In the genomic region with DNA sequence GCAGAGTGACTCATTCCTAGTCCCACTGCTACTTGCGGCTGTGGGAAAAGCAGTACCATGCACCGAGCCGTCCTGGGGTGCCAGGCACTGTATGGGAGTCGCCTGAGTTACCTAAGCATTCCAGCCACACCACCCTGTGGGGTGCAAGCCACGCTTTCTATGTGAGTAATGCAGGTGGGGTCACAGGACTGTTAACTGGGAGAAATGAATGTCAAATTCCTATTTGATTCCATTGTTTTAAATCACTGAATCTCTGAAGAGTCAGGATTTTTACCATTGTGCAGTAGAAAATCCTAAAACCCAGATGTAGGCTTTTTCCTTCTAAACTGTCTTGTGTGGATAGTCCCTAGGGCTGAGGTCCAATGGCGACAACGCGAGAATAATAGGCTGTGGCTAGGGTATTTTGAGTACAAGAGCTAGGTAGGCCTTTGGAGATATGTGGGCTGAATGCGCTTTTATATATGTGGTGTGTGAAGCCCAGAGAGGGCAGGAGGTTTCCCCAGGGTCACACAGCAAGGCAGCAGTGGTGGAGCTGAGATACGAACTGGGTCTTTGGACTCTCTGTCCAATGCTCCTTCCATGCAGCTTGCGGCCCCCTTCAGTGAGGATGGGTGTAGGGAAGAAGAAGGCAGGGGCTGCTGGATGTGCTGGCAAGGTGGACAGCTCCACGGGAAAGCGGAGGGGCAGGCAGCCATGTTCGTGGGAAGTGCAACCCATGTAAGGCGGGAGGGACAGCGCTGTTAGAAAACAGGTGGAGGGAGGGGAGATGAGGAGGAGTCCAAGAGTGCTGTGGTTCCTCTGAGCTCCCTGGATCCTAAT, we compare ENCODE assay signal across 19 cellular contexts.
DNase-seq lines count a peak whose midpoint lies in the region; ATAC-seq, FAIRE-seq and TF ChIP-seq lines count a peak whose summit lies in the region.
"Had no signal": no experiment of that assay in that cellular context is flagged by ENCODE, and none has a peak within 500 bp of the region (broad histone marks: within the 10 kb centered on the region; RNA-seq: fewer than 3 reads in every experiment).

No MANE protein-coding gene starts in this region.

- H3K4me1 ChIP-seq in HepG2 (ENCODE audit: insufficient read depth, low read length), result peaks cover 26% of the 10 kb centered on the region
- H3K4me1 ChIP-seq: uterus had no signal

- peak; percentile 27 for DNase-seq in A172 (ENCODE audit: low spot score)
- DNase-seq in LoVo (ENCODE audit: low spot score), result peak; percentile 57
- peak; percentile 89 for DNase-seq in bronchial epithelial cell (ENCODE audit: low read depth)
- DNase-seq in HepG2 (ENCODE audit: low spot score), result no peak
- DNase-seq in SW 1271 (lab: John Stamatoyannopoulos, UW), result no peak
- DNase-seq in NCI-H510A treated with DMSO at 0.1 percent for 48 hours (lab: John Stamatoyannopoulos, UW), result no peak
- DNase-seq in HT-29 (ENCODE audit: low spot score), result no peak
- DNase-seq: activated B cell treated with CpG ODN at 0.5 μM for 24 hours; activated CD8-positive, alpha-beta memory T cell treated with anti-CD3 and anti-CD28 coated beads, Interleukin-2, amount 50 U/mL, for 4 hours; activated naive CD4-positive, alpha-beta T cell treated with anti-CD3 and anti-CD28 coated beads, Interleukin-2, amount 10 ng/mL, durations not matched to agents 7 days and 5 days; CD8-positive, alpha-beta T cell; central memory CD4-positive, alpha-beta T cell; naive B cell; NCI-H1092 treated with DMSO at 0.1 percent for 48 hours; NCI-H2227 treated with DMSO at 0.1 percent for 48 hours; stimulated activated CD8-positive, alpha-beta memory T cell treated with anti-CD3 and anti-CD28 coated beads, Interleukin-4, amount 100 ng/mL, for 48 hours; uterus had no signal

- POLR2A ChIA-PET in HepG2 (lab: Yijun Ruan, JAX), result no interaction called here

- WGBS in HepG2 (ENCODE audit: low lambda C conversion rate), result 56% methylated on average over 16 of the region's 16 CpGs

- H3K36me3 ChIP-seq in bronchial epithelial cell (ENCODE audit: control insufficient read depth, insufficient read depth, low read length) (no peaks in the 10 kb centered on the region), HepG2 (replicated peaks in 1 of 2; ENCODE audit: control insufficient read depth in 1 of 2, insufficient read depth in 2 of 2, low read length in 2 of 2) (no peaks in the 10 kb centered on the region)
- H3K36me3 ChIP-seq: uterus had no signal

- H3K9me3 ChIP-seq in HepG2 (ENCODE audit: low read length), result no peaks in the 10 kb centered on the region
- H3K9me3 ChIP-seq: uterus had no signal

- no peak overlapping the region for H3K27ac ChIP-seq in HepG2 (ENCODE audit: extremely low read length, insufficient read depth, low read length)
- H3K27ac ChIP-seq: uterus had no signal

- no peak overlapping the region for H3K9ac ChIP-seq in HepG2 (ENCODE audit: insufficient read depth, low read depth, low read length)

- H2AFZ ChIP-seq in HepG2 (ENCODE audit: low read length), result no peak overlapping the region

- in situ Hi-C loops in HepG2 (cut with HindIII; ENCODE audit: extremely low pct_ligation_motif_present, low pct_unique_long_range_greater_than_20kb), result no loop called here

- no peaks in the 10 kb centered on the region for H3K79me2 ChIP-seq in HepG2 (ENCODE audit: insufficient read depth, low read length)

- no peaks in the 10 kb centered on the region for H4K20me1 ChIP-seq in HepG2 (ENCODE audit: insufficient read depth, low read length)

- H3K4me2 ChIP-seq in HepG2 (ENCODE audit: low read depth, low read length), result peak overlapping the region; percentile 67

- intact Hi-C loops in HepG2 (cut with micrococcal nuclease; ENCODE audit: unreplicated experiment), result no loop called here

- BruUV-seq in HepG2 (replicated peaks; lab: Mats Ljungman, UMichigan), result no TSS peak

- TF ChIP-seq CTCF in bronchial epithelial cell (IDR thresholded peaks at IDR 0.05; ENCODE audit: insufficient read depth, low read length, severe bottlenecking) (no peak), HepG2 (CRISPR knock-in tag; IDR thresholded peaks at IDR 0.05) (no peak)

- CTCF ChIA-PET in HepG2 (lab: Yijun Ruan, JAX; ENCODE audit: low intra/inter-chr PET ratio, low total read pairs), result no interaction called here

- peak; percentile 43 for ATAC-seq in HepG2
- ATAC-seq in HG02571 (IDR thresholded peaks at IDR 0.05; ENCODE audit: unreplicated experiment), result no peak
- ATAC-seq: CD8-positive, alpha-beta T cell had no signal

- no peak for TF ChIP-seq POLR2A in HepG2 (IDR thresholded peaks at IDR 0.05; ENCODE audit: insufficient read depth in 1 of 2, low read depth in 2 of 2, low read length in 2 of 2)

- TF ChIP-seq EP300 in HepG2 (IDR thresholded peaks at IDR 0.05; ENCODE audit: low read depth in 2 of 2, low read length in 2 of 2) (no peak), HepG2 (CRISPR knock-in tag; IDR thresholded peaks at IDR 0.05; ENCODE audit: borderline replicate concordance) (no peak)

- TF ChIP-seq RAD21 in HepG2 (CRISPR knock-in tag; IDR thresholded peaks at IDR 0.05), result no peak

- no peaks in the 10 kb centered on the region for H3K27me3 ChIP-seq in bronchial epithelial cell (ENCODE audit: control insufficient read depth, insufficient read depth, low read length)
- H3K27me3 ChIP-seq in HepG2 (ENCODE audit: control insufficient read depth in 1 of 2, insufficient read depth in 2 of 2, low read length in 2 of 2), result peaks cover 0 to 9% of the 10 kb centered on the region in 2 experiments; a peak in 2 of 5 replicates
- H3K27me3 ChIP-seq: uterus had no signal

- H3K4me3 ChIP-seq in bronchial epithelial cell (ENCODE audit: low read depth, low read length), result no peak overlapping the region
- no peak overlapping the region for H3K4me3 ChIP-seq in HepG2 (replicated peaks in 1 of 3; ENCODE audit: insufficient read depth in 1 of 3, low read depth in 2 of 3, low read length in 3 of 3)
- H3K4me3 ChIP-seq: uterus had no signal

- no peak for FAIRE-seq in bronchial epithelial cell (lab: Jason Lieb, UNC)
- FAIRE-seq in HepG2 (lab: Jason Lieb, UNC), result no peak
- FAIRE-seq: G401.6 had no signal

TF ChIP-seq in HepG2, 621 proteins besides CTCF, POLR2A, EP300 and RAD21 (continues in another document):
- peak; percentile 18; the same call in 1 of the 2 replicates for TF ChIP-seq KDM1A (CRISPR knock-in tag; IDR thresholded peaks at IDR 0.05)
- TF ChIP-seq MAFK (conservative IDR thresholded peaks at IDR 0.05 in 1 of 2, IDR thresholded peaks at IDR 0.05 in 1 of 2; ENCODE audit: low read length in 2 of 2), result no peak
- TF ChIP-seq, protein P1, sequence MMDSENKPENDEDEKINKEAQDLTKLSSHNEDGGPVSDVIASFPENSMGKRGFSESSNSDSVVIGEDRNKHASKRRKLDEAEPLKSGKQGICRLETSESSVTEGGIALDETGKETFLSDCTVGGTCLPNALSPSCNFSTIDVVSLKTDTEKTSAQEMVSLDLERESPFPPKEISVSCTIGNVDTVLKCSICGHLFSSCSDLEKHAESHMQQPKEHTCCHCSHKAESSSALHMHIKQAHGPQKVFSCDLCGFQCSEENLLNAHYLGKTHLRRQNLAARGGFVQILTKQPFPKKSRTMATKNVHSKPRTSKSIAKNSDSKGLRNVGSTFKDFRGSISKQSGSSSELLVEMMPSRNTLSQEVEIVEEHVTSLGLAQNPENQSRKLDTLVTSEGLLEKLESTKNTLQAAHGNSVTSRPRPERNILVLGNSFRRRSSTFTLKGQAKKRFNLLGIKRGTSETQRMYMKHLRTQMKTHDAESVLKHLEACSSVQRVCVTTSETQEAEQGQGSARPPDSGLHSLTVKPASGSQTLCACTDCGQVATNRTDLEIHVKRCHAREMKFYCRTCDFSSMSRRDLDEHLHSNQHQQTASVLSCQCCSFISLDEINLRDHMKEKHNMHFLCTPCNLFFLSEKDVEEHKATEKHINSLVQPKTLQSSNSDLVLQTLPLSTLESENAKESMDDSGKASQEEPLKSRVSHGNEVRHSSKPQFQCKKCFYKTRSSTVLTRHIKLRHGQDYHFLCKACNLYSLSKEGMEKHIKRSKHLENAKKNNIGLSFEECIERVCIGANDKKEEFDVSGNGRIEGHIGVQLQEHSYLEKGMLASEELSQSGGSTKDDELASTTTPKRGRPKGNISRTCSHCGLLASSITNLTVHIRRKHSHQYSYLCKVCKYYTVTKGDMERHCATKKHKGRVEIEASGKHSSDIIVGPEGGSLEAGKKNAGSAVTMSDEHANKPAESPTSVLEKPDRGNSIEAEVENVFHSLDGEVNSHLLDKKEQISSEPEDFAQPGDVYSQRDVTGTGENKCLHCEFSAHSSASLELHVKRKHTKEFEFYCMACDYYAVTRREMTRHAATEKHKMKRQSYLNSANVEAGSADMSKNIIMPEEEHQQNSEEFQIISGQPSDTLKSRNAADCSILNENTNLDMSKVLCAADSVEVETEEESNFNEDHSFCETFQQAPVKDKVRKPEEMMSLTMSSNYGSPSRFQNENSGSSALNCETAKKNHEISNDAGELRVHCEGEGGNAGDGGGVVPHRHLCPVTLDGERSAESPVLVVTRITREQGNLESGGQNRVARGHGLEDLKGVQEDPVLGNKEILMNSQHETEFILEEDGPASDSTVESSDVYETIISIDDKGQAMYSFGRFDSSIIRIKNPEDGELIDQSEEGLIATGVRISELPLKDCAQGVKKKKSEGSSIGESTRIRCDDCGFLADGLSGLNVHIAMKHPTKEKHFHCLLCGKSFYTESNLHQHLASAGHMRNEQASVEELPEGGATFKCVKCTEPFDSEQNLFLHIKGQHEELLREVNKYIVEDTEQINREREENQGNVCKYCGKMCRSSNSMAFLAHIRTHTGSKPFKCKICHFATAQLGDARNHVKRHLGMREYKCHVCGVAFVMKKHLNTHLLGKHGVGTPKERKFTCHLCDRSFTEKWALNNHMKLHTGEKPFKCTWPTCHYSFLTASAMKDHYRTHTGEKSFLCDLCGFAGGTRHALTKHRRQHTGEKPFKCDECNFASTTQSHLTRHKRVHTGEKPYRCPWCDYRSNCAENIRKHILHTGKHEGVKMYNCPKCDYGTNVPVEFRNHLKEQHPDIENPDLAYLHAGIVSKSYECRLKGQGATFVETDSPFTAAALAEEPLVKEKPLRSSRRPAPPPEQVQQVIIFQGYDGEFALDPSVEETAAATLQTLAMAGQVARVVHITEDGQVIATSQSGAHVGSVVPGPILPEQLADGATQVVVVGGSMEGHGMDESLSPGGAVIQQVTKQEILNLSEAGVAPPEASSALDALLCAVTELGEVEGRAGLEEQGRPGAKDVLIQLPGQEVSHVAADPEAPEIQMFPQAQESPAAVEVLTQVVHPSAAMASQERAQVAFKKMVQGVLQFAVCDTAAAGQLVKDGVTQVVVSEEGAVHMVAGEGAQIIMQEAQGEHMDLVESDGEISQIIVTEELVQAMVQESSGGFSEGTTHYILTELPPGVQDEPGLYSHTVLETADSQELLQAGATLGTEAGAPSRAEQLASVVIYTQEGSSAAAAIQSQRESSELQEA (CRISPR knock-in tag; IDR thresholded peaks at IDR 0.05; ENCODE audit: not compliant biosample characterization), result no peak
- peak; percentile 75 for TF ChIP-seq ZMYM3 (CRISPR knock-in tag; IDR thresholded peaks at IDR 0.05)

Comparison
In these comparisons a context has a peak if more than half of its experiments do, and no peak if none do; other contexts are left out.
1. DNase-seq: peak in A172 (single experiment), LoVo (single experiment) and bronchial epithelial cell (single experiment); none in HepG2 (single experiment), SW 1271 (0 of 2), NCI-H510A treated with DMSO at 0.1 percent for 48 hours (single experiment) and HT-29 (single experiment).